In genomic region chr6:142544199-142544838, GRCh38 we compare ENCODE assay signal across 19 cellular contexts.
DNase-seq lines count a peak whose midpoint lies in the region; ATAC-seq and TF ChIP-seq lines count a peak whose summit lies in the region.
"Had no signal": no experiment of that assay in that cellular context is flagged by ENCODE, and none has a peak within 500 bp of the region (broad histone marks: within the 10 kb centered on the region; RNA-seq: fewer than 3 reads in every experiment).

No MANE protein-coding gene starts in this region.

- H3K27ac ChIP-seq in naive thymus-derived CD4-positive, alpha-beta T cell (ENCODE audit: low read depth, low read length) = no peak overlapping the region
- H3K27ac ChIP-seq: C4-2B had no signal

- POLR2A ChIA-PET in naive thymus-derived CD4-positive, alpha-beta T cell (lab: Charles Lee) = no interaction called here

- H3K27ac Mint-ChIP-seq in T-helper 1 cell treated with Interleukin-12 subunit alpha and Interleukin-12 subunit beta and Interleukin-4 antibody, amounts not matched to agents 30 μg/mL and 1 μg/mL, for 36 hours = peak overlapping the region; percentile 10
- peak overlapping the region in 8 of 9 donors; percentile 33 to 84 (median 77) for H3K27ac Mint-ChIP-seq in naive thymus-derived CD4-positive, alpha-beta T cell
- H3K27ac Mint-ChIP-seq: HFFc6 had no signal

- peak; percentile 28 to 58 for ATAC-seq in activated T-cell treated with anti-CD3 and anti-CD28 coated beads, Interleukin-2, amount 50 U/mL, for 4 hours
- ATAC-seq in naive thymus-derived CD4-positive, alpha-beta T cell = no peak
- ATAC-seq: Panc1, Right ventricle myocardium inferior had no signal

- no peak overlapping the region for H3K4me3 ChIP-seq in GM12865 (ENCODE audit: low read depth, low read length)
- H3K4me3 ChIP-seq in naive thymus-derived CD4-positive, alpha-beta T cell (ENCODE audit: low read length) = no peak overlapping the region

- TF ChIP-seq CTCF in GM12865 (IDR thresholded peaks at IDR 0.05; ENCODE audit: insufficient read depth, low read depth, low read length, missing control alignments) = no peak

- DNase-seq in activated T-cell treated with anti-CD3 and anti-CD28 coated beads, Interleukin-2, amount 50 U/mL, for 4 hours = no peak
- DNase-seq in activated T-cell treated with anti-CD3 and anti-CD28 coated beads, Interleukin-2, amount 50 U/mL, for 48 hours = no peak
- DNase-seq in GM12865 (ENCODE audit: low read depth) (peak; percentile 8), COR-L47 (lab: John Stamatoyannopoulos, UW) (no peak), iPS-NIHi11 (ENCODE audit: low spot score) (no peak)
- DNase-seq in naive thymus-derived CD4-positive, alpha-beta T cell = peak in 3 of 9 donors; percentile 21 to 43 (median 33)
- DNase-seq: Caco-2, DMS153, EL, HFFc6, KG1, NCI-H1092, NCI-H146, NCI-H2081 treated with DMSO at 0.1 percent for 48 hours, NCI-H510A treated with DMSO at 0.1 percent for 48 hours had no signal

- no peaks in the 10 kb centered on the region for H3K36me3 Mint-ChIP-seq in activated T-cell treated with anti-CD3 and anti-CD28 coated beads, Interleukin-2, amount 50 U/mL, for 4 hours (ENCODE audit: insufficient read depth)
- no peaks in the 10 kb centered on the region for H3K36me3 Mint-ChIP-seq in T-helper 1 cell treated with Interleukin-12 subunit alpha and Interleukin-12 subunit beta and Interleukin-4 antibody, amounts not matched to agents 30 μg/mL and 1 μg/mL, for 36 hours (ENCODE audit: low read depth)
- H3K36me3 Mint-ChIP-seq in naive thymus-derived CD4-positive, alpha-beta T cell = peaks cover 0 to 5% (median 0%) of the 10 kb centered on the region in 5 donors

- no peak overlapping the region for H3K4me3 Mint-ChIP-seq in activated T-cell treated with anti-CD3 and anti-CD28 coated beads, Interleukin-2, amount 50 U/mL, for 4 hours
- H3K4me3 Mint-ChIP-seq in T-helper 1 cell treated with Interleukin-12 subunit alpha and Interleukin-12 subunit beta and Interleukin-4 antibody, amounts not matched to agents 30 μg/mL and 1 μg/mL, for 36 hours = no peak overlapping the region
- peak overlapping the region in 8 of 10 donors; percentile 22 to 69 (median 36) for H3K4me3 Mint-ChIP-seq in naive thymus-derived CD4-positive, alpha-beta T cell
- H3K4me3 Mint-ChIP-seq: HFFc6 had no signal

- H3K27me3 Mint-ChIP-seq in activated T-cell treated with anti-CD3 and anti-CD28 coated beads, Interleukin-2, amount 50 U/mL, for 4 hours (ENCODE audit: low read depth) = no peaks in the 10 kb centered on the region
- no peaks in the 10 kb centered on the region for H3K27me3 Mint-ChIP-seq in T-helper 1 cell treated with Interleukin-12 subunit alpha and Interleukin-12 subunit beta and Interleukin-4 antibody, amounts not matched to agents 30 μg/mL and 1 μg/mL, for 36 hours (ENCODE audit: low read depth)
- no peaks in the 10 kb centered on the region for H3K27me3 Mint-ChIP-seq in naive thymus-derived CD4-positive, alpha-beta T cell

- peaks cover 30% of the 10 kb centered on the region for H3K4me1 Mint-ChIP-seq in activated T-cell treated with anti-CD3 and anti-CD28 coated beads, Interleukin-2, amount 50 U/mL, for 4 hours (ENCODE audit: low read depth)
- H3K4me1 Mint-ChIP-seq in T-helper 1 cell treated with Interleukin-12 subunit alpha and Interleukin-12 subunit beta and Interleukin-4 antibody, amounts not matched to agents 30 μg/mL and 1 μg/mL, for 36 hours (ENCODE audit: low read depth) = peaks cover 17% of the 10 kb centered on the region
- peaks cover 20 to 62% (median 36%) of the 10 kb centered on the region in 7 donors for H3K4me1 Mint-ChIP-seq in naive thymus-derived CD4-positive, alpha-beta T cell

- no peaks in the 10 kb centered on the region for H3K9me3 ChIP-seq in naive thymus-derived CD4-positive, alpha-beta T cell (ENCODE audit: control insufficient read depth in 2 of 3, low read length in 3 of 3)
- H3K9me3 ChIP-seq: Caco-2 had no signal

- no peaks in the 10 kb centered on the region for H3K36me3 ChIP-seq in naive thymus-derived CD4-positive, alpha-beta T cell (ENCODE audit: control insufficient read depth in 2 of 3, insufficient read depth in 3 of 3, low read length in 3 of 3)

- H3K27me3 ChIP-seq in naive thymus-derived CD4-positive, alpha-beta T cell (ENCODE audit: control insufficient read depth in 2 of 2, insufficient read depth in 2 of 2, low read length in 2 of 2) = no peaks in the 10 kb centered on the region

- H3K4me1 ChIP-seq in naive thymus-derived CD4-positive, alpha-beta T cell (ENCODE audit: control insufficient read depth in 2 of 2, insufficient read depth in 2 of 2, low read length in 2 of 2) = peaks cover 0 to 35% of the 10 kb centered on the region in 2 donors
- H3K4me1 ChIP-seq: Caco-2 had no signal

- intact Hi-C loops in naive thymus-derived CD4-positive, alpha-beta T cell (cut with micrococcal nuclease) = no loop called here

- CTCF ChIA-PET in naive thymus-derived CD4-positive, alpha-beta T cell (lab: Charles Lee) = interaction anchor here (0.9 kb wide), 1 partner anchor 36 kb away, joined by 3 read pairs; no protein-coding TSS in a partner anchor

- H3K9me3 Mint-ChIP-seq in activated T-cell treated with anti-CD3 and anti-CD28 coated beads, Interleukin-2, amount 50 U/mL, for 4 hours = no peaks in the 10 kb centered on the region
- H3K9me3 Mint-ChIP-seq in T-helper 1 cell treated with Interleukin-12 subunit alpha and Interleukin-12 subunit beta and Interleukin-4 antibody, amounts not matched to agents 30 μg/mL and 1 μg/mL, for 36 hours = peaks cover 4% of the 10 kb centered on the region
- peaks cover 0 to 6% (median 0%) of the 10 kb centered on the region in 11 donors for H3K9me3 Mint-ChIP-seq in naive thymus-derived CD4-positive, alpha-beta T cell
- H3K9me3 Mint-ChIP-seq: HFFc6 had no signal

Comparison
In these comparisons a context has a peak if more than half of its experiments do, and no peak if none do; other contexts are left out.
1. H3K4me3 Mint-ChIP-seq: peak in naive thymus-derived CD4-positive, alpha-beta T cell (8 of 10); none in activated T-cell treated with anti-CD3 and anti-CD28 coated beads, Interleukin-2, amount 50 U/mL, for 4 hours (single experiment) and T-helper 1 cell treated with Interleukin-12 subunit alpha and Interleukin-12 subunit beta and Interleukin-4 antibody, amounts not matched to agents 30 μg/mL and 1 μg/mL, for 36 hours (single experiment).